In genomic region chr22:31107206-31108118, GRCh38 we compare ENCODE assay signal across 8 cellular contexts. TPM values are rescaled to one million over a fixed set of nuclear protein-coding genes. Genes with fewer than 3 reads are reported as not detected.
DNase-seq lines count a peak whose midpoint lies in the region; TF ChIP-seq lines count a peak whose summit lies in the region.

Gene SELENOM, minus strand, starts transcription at chr22:31107568. Its CDS starts 63 bp downstream, at chr22:31107505.

- H3K4me1 ChIP-seq in HEK293 (ENCODE audit: control insufficient read depth, insufficient read depth, low read length) (peaks cover 4% of the 10 kb centered on the region; the same call in 1 of the 2 replicates), left ventricle myocardium inferior (peaks cover 47% of the 10 kb centered on the region), prostate gland (replicated peaks) (peaks cover 4% of the 10 kb centered on the region)

- H3K36me3 ChIP-seq in HEK293 (ENCODE audit: control insufficient read depth in 2 of 2, insufficient read depth in 1 of 2, low read length in 2 of 2): peaks cover 0 to 23% of the 10 kb centered on the region in 2 experiments; a peak in 1 of 3 replicates
- H3K36me3 ChIP-seq in left ventricle myocardium inferior: peaks cover 30% of the 10 kb centered on the region
- H3K36me3 ChIP-seq in prostate gland: no peaks in the 10 kb centered on the region

- peak; percentile 64 for TF ChIP-seq POLR2A in prostate gland (IDR thresholded peaks at IDR 0.05)

- intact Hi-C loops in left ventricle myocardium inferior (cut with micrococcal nuclease): no loop called here
- intact Hi-C loops in prostate gland (cut with DNase I): loop anchor here (2.0 to 5.0 kb wide), 2 partner anchors 40 to 123 kb away; no protein-coding TSS in a partner anchor

- H3K9me3 ChIP-seq in HEK293 (ENCODE audit: control insufficient read depth, insufficient read depth, low read depth, low read length): no peaks in the 10 kb centered on the region
- H3K9me3 ChIP-seq in left ventricle myocardium inferior (replicated peaks): no peaks in the 10 kb centered on the region
- H3K9me3 ChIP-seq in prostate gland: no peaks in the 10 kb centered on the region

- CTCF ChIA-PET in HEK293 (lab: Yijun Ruan, JAX): interaction anchor here (0.5 to 4.4 kb wide), 57 partner anchors 8 to 547 kb away, joined by 3 to 54 read pairs (median 4); partner anchors contain the start of genes INPP5J, MORC2, PATZ1 and PIK3IP1

- peak within 1 kb of the TSS; percentile 39 for H3K4me3 ChIP-seq in HEK293 (ENCODE audit: low read depth, low read length)
- peak within 1 kb of the TSS; percentile 85 for H3K4me3 ChIP-seq in left ventricle myocardium inferior
- H3K4me3 ChIP-seq in prostate gland: peak within 1 kb of the TSS; percentile 64 to 91

- H3K27me3 ChIP-seq in left ventricle myocardium inferior (ENCODE audit: low read depth): no peaks in the 10 kb centered on the region
- no peaks in the 10 kb centered on the region for H3K27me3 ChIP-seq in prostate gland (replicated peaks; ENCODE audit: insufficient read depth)

- POLR2A ChIA-PET in HEK293 (lab: Yijun Ruan, JAX): interaction anchor here (0.6 to 1.9 kb wide), 20 partner anchors 12 to 683 kb away, joined by 3 to 15 read pairs (median 4); partner anchors contain the start of genes INPP5J, LIMK2, MORC2 and RNF185

- WGBS in prostate gland: 3% methylated on average over 55 of the region's 70 CpGs

- TF ChIP-seq CTCF in HEK293 (tag by site-specific recombination; IDR thresholded peaks at IDR 0.05) (peak; percentile 95), left ventricle myocardium inferior (IDR thresholded peaks at IDR 0.05; ENCODE audit: borderline replicate concordance) (peak; percentile 96), prostate gland (IDR thresholded peaks at IDR 0.05) (peak; percentile 66 to 99 (median 96))

- H3K27ac ChIP-seq in HEK293 (ENCODE audit: extremely low read depth, low read depth, low read length) (peak within 1 kb of the TSS; percentile 40; the same call in 1 of the 2 replicates), left ventricle myocardium inferior (replicated peaks) (peak within 1 kb of the TSS; percentile 95), prostate gland (peak within 1 kb of the TSS; percentile 90 to 97)

- DNase-seq in GM04504 (ENCODE audit: low read depth) (peak; percentile 98), NAMALWA (ENCODE audit: low spot score) (peak; percentile 87), T-helper 1 cell (peak; percentile 81 to 89 (median 86)), amygdala (lab: John Stamatoyannopoulos, UW) (peak in 55 of 56 donors; percentile 43 to 94 (median 85)), left ventricle myocardium inferior (peak; percentile 97), prostate gland (ENCODE audit: low spot score) (peak; percentile 98), ureter (ENCODE audit: low spot score) (peak; percentile 96)

TF ChIP-seq in HEK293, 187 proteins besides CTCF, POLR2A, EP300 and RAD21 (continues in another document):
- no peak for TF ChIP-seq ZNF843 (tag by site-specific recombination; IDR thresholded peaks at IDR 0.05)
- no peak for TF ChIP-seq ZNF37A (tag by site-specific recombination; IDR thresholded peaks at IDR 0.05)
- TF ChIP-seq ZNF335 (tag by site-specific recombination; conservative IDR thresholded peaks at IDR 0.05): peak; percentile 56
- peak; percentile 82 for TF ChIP-seq KLF9 (tag by site-specific recombination; IDR thresholded peaks at IDR 0.05; ENCODE audit: low read depth)
- TF ChIP-seq KLF7 (tag by site-specific recombination; IDR thresholded peaks at IDR 0.05; ENCODE audit: borderline replicate concordance): no peak; the same call in 1 of the 2 replicates
- TF ChIP-seq ZSCAN16 (tag by site-specific recombination; IDR thresholded peaks at IDR 0.05): no peak
- 0 out of 2 replicates have a peak, but pooled peaks have one; percentile 20 for TF ChIP-seq ZNF785 (tag by site-specific recombination; IDR thresholded peaks at IDR 0.05)
- peak; percentile 78; the same call in 1 of the 2 replicates for TF ChIP-seq BCL11A (tag by site-specific recombination; IDR thresholded peaks at IDR 0.05; ENCODE audit: low read depth)
- TF ChIP-seq ZFP3 (tag by site-specific recombination; IDR thresholded peaks at IDR 0.05; ENCODE audit: low read depth): no peak
- TF ChIP-seq ZNF138 (tag by site-specific recombination; IDR thresholded peaks at IDR 0.05; ENCODE audit: borderline replicate concordance): no peak
- TF ChIP-seq ZNF792 (tag by site-specific recombination; IDR thresholded peaks at IDR 0.05): no peak
- TF ChIP-seq ZBTB17 (tag by site-specific recombination; IDR thresholded peaks at IDR 0.05): peak; percentile 97
- no peak for TF ChIP-seq ZNF311 (tag by site-specific recombination; IDR thresholded peaks at IDR 0.05; ENCODE audit: borderline replicate concordance)
- TF ChIP-seq ZNF324 (tag by site-specific recombination; IDR thresholded peaks at IDR 0.05): 0 out of 2 replicates have a peak, but pooled peaks have one; percentile 41
- TF ChIP-seq ZNF391 (tag by site-specific recombination; IDR thresholded peaks at IDR 0.05; ENCODE audit: borderline replicate concordance, low read depth): no peak
- TF ChIP-seq PATZ1 (tag by site-specific recombination; IDR thresholded peaks at IDR 0.05): peak; percentile 63
- TF ChIP-seq ZBTB26 (tag by site-specific recombination; optimal IDR thresholded peaks at IDR 0.05): peak; percentile 43
- TF ChIP-seq ZEB2 (tag by site-specific recombination; IDR thresholded peaks at IDR 0.05): peak; percentile 79; the same call in 1 of the 2 replicates
- 0 out of 2 replicates have a peak, but pooled peaks have one; percentile 27 for TF ChIP-seq KLF16 (tag by site-specific recombination; IDR thresholded peaks at IDR 0.05)
- no peak for TF ChIP-seq ZNF555 (tag by site-specific recombination; conservative IDR thresholded peaks at IDR 0.05)
- no peak for TF ChIP-seq REPIN1 (tag by site-specific recombination; IDR thresholded peaks at IDR 0.05; ENCODE audit: low read depth)
- TF ChIP-seq ZBTB6 (tag by site-specific recombination; IDR thresholded peaks at IDR 0.05): no peak
- peak; percentile 95 for TF ChIP-seq ZNF654 (tag by site-specific recombination; IDR thresholded peaks at IDR 0.05; ENCODE audit: low read depth)
- TF ChIP-seq KLF8 (tag by site-specific recombination; IDR thresholded peaks at IDR 0.05): peak; percentile 88
- TF ChIP-seq ZNF596 (tag by site-specific recombination; IDR thresholded peaks at IDR 0.05): no peak
- no peak; the same call in 1 of the 2 replicates for TF ChIP-seq ZNF76 (tag by site-specific recombination; IDR thresholded peaks at IDR 0.05; ENCODE audit: borderline replicate concordance, low read depth)
- no peak for TF ChIP-seq ZNF169 (tag by site-specific recombination; IDR thresholded peaks at IDR 0.05)
- TF ChIP-seq ZNF624 (tag by site-specific recombination; IDR thresholded peaks at IDR 0.05): no peak
- TF ChIP-seq YY2 (tag by site-specific recombination; IDR thresholded peaks at IDR 0.05): no peak
- TF ChIP-seq GLI2 (tag by site-specific recombination; IDR thresholded peaks at IDR 0.05; ENCODE audit: borderline replicate concordance, low read depth): no peak
- TF ChIP-seq TRIM28 (IDR thresholded peaks at IDR 0.05; ENCODE audit: borderline replicate concordance, low read length): no peak
- TF ChIP-seq MEIS1 (CRISPR knock-in tag; IDR thresholded peaks at IDR 0.05; ENCODE audit: borderline replicate concordance): no peak

RNA-seq across cellular contexts. Expression of gene SELENOM, which starts in this region (rescaled TPM):
- total RNA-seq in left ventricle myocardium inferior (51.5 TPM), prostate gland (100 to 1,000 TPM; 382 to 434 TPM), ureter (259 TPM)

Comparison
In these comparisons a context has a peak if more than half of its experiments do, and no peak if none do; other contexts are left out.
1. Peak in every context shown above with its lines: DNase-seq, H3K4me3 ChIP-seq and H3K27ac ChIP-seq.
2. H3K27ac ChIP-seq: peak in every context shown above with its lines; median percentile 95 in left ventricle myocardium inferior; 94 in prostate gland; 40 in HEK293.